ENCODE assay signal across 1 cellular context in genomic region chr12:67472551-67472950, GRCh38.
TF ChIP-seq lines count a peak whose summit lies in the region.

No MANE protein-coding gene starts in this region.

TF ChIP-seq in GM23338, 12 proteins besides CTCF, POLR2A, EP300 and RAD21:
- TF ChIP-seq ZNF331 (CRISPR knock-in tag; IDR thresholded peaks at IDR 0.05; ENCODE audit: low read depth), result no peak
- TF ChIP-seq, protein P1, sequence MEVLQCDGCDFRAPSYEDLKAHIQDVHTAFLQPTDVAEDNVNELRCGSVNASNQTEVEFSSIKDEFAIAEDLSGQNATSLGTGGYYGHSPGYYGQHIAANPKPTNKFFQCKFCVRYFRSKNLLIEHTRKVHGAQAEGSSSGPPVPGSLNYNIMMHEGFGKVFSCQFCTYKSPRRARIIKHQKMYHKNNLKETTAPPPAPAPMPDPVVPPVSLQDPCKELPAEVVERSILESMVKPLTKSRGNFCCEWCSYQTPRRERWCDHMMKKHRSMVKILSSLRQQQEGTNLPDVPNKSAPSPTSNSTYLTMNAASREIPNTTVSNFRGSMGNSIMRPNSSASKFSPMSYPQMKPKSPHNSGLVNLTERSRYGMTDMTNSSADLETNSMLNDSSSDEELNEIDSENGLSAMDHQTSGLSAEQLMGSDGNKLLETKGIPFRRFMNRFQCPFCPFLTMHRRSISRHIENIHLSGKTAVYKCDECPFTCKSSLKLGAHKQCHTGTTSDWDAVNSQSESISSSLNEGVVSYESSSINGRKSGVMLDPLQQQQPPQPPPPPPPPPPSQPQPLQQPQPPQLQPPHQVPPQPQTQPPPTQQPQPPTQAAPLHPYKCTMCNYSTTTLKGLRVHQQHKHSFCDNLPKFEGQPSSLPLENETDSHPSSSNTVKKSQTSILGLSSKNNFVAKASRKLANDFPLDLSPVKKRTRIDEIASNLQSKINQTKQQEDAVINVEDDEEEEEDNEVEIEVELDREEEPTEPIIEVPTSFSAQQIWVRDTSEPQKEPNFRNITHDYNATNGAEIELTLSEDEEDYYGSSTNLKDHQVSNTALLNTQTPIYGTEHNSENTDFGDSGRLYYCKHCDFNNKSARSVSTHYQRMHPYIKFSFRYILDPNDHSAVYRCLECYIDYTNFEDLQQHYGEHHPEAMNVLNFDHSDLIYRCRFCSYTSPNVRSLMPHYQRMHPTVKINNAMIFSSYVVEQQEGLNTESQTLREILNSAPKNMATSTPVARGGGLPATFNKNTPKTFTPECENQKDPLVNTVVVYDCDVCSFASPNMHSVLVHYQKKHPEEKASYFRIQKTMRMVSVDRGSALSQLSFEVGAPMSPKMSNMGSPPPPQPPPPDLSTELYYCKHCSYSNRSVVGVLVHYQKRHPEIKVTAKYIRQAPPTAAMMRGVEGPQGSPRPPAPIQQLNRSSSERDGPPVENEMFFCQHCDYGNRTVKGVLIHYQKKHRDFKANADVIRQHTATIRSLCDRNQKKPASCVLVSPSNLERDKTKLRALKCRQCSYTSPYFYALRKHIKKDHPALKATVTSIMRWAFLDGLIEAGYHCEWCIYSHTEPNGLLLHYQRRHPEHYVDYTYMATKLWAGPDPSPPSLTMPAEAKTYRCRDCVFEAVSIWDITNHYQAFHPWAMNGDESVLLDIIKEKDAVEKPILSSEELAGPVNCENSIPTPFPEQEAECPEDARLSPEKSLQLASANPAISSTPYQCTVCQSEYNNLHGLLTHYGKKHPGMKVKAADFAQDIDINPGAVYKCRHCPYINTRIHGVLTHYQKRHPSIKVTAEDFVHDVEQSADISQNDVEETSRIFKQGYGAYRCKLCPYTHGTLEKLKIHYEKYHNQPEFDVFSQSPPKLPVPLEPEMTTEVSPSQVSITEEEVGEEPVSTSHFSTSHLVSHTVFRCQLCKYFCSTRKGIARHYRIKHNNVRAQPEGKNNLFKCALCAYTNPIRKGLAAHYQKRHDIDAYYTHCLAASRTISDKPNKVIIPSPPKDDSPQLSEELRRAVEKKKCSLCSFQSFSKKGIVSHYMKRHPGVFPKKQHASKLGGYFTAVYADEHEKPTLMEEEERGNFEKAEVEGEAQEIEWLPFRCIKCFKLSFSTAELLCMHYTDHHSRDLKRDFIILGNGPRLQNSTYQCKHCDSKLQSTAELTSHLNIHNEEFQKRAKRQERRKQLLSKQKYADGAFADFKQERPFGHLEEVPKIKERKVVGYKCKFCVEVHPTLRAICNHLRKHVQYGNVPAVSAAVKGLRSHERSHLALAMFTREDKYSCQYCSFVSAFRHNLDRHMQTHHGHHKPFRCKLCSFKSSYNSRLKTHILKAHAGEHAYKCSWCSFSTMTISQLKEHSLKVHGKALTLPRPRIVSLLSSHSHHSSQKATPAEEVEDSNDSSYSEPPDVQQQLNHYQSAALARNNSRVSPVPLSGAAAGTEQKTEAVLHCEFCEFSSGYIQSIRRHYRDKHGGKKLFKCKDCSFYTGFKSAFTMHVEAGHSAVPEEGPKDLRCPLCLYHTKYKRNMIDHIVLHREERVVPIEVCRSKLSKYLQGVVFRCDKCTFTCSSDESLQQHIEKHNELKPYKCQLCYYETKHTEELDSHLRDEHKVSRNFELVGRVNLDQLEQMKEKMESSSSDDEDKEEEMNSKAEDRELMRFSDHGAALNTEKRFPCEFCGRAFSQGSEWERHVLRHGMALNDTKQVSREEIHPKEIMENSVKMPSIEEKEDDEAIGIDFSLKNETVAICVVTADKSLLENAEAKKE (CRISPR knock-in tag; IDR thresholded peaks at IDR 0.05), result no peak
- TF ChIP-seq, protein P2, sequence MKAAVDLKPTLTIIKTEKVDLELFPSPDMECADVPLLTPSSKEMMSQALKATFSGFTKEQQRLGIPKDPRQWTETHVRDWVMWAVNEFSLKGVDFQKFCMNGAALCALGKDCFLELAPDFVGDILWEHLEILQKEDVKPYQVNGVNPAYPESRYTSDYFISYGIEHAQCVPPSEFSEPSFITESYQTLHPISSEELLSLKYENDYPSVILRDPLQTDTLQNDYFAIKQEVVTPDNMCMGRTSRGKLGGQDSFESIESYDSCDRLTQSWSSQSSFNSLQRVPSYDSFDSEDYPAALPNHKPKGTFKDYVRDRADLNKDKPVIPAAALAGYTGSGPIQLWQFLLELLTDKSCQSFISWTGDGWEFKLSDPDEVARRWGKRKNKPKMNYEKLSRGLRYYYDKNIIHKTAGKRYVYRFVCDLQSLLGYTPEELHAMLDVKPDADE (IDR thresholded peaks at IDR 0.05), result no peak
- no peak for TF ChIP-seq JUNB (IDR thresholded peaks at IDR 0.05; ENCODE audit: unreplicated experiment)
- no peak for TF ChIP-seq EZH2 (IDR thresholded peaks at IDR 0.05; ENCODE audit: low read depth, unreplicated experiment)
- TF ChIP-seq ZNF114 (CRISPR knock-in tag; IDR thresholded peaks at IDR 0.05), result no peak
- no peak for TF ChIP-seq REST (IDR thresholded peaks at IDR 0.05; ENCODE audit: unreplicated experiment)
- no peak for TF ChIP-seq POLR2AphosphoS5 (IDR thresholded peaks at IDR 0.05; ENCODE audit: low read depth)
- no peak for TF ChIP-seq EZH2phosphoT487 (IDR thresholded peaks at IDR 0.05; ENCODE audit: unreplicated experiment)
- no peak for TF ChIP-seq STAT1 (IDR thresholded peaks at IDR 0.05; ENCODE audit: unreplicated experiment)
- TF ChIP-seq CREB1 (CRISPR knock-in tag; IDR thresholded peaks at IDR 0.05; ENCODE audit: low read depth), result no peak
- no peak for TF ChIP-seq NANOG (IDR thresholded peaks at IDR 0.05; ENCODE audit: borderline replicate concordance)
